11 cellular contexts compared by ENCODE assay signal in the genomic region with DNA sequence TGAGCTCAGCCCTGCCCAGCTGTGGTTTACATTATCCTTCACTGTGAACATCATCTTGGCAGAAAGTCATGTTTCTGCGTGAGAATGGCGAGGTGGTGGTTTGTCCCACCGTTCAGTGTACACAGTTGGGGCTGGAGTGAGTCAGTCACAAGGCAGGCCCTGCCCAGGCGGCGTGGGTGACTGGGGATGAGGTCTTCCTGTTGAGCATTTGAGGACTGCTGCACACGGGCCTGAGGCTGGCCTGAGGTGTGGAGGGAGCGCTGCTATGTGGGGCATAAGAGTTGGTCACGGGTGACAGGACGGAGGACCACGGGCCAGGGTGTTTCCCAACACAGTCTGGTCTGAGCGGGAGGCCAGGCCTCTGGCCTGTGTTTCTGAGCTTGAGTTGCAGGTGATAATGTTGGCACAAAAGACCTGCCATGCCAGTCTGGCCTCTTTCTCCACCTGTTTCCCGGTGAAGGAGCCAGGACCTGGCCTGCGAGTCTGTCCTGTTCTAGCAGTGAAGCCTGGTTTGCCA. TPM values are rescaled to one million over a fixed set of nuclear protein-coding genes. Genes with fewer than 3 reads are reported as not detected.
A peak's percentile ranks its signal among the peaks of the same experiment; 100 is the strongest.
DNase-seq lines count a peak whose midpoint lies in the region; ATAC-seq, FAIRE-seq and TF ChIP-seq lines count a peak whose summit lies in the region.
"Had no signal": no experiment of that assay in that cellular context is flagged by ENCODE, and none has a peak within 500 bp of the region (broad histone marks: within the 10 kb centered on the region; RNA-seq: fewer than 3 reads in every experiment).

No MANE protein-coding gene starts in this region.

- intact Hi-C loops in kidney (cut with DNase I): no loop called here
- intact Hi-C loops in upper lobe of right lung (cut with DNase I): no loop called here

- in situ Hi-C loops in astrocyte of the spinal cord (cut with HindIII; ENCODE audit: low sequenced_read_pairs): no loop called here

- FAIRE-seq in kidney (lab: Jason Lieb, UNC) (no peak), GM19239 (lab: Jason Lieb, UNC) (no peak)
- FAIRE-seq: GM18507 had no signal

- TF ChIP-seq CTCF in astrocyte of the spinal cord (IDR thresholded peaks at IDR 0.05; ENCODE audit: low read depth, low read length) (no peak), kidney (IDR thresholded peaks at IDR 0.05; ENCODE audit: borderline replicate concordance, extremely low read depth, insufficient read depth) (no peak), upper lobe of right lung (IDR thresholded peaks at IDR 0.05) (no peak)

- H3K4me3 ChIP-seq in astrocyte of the spinal cord (ENCODE audit: low read depth, low read length): no peak overlapping the region
- H3K4me3 ChIP-seq in kidney (ENCODE audit: low read length in 2 of 2): no peak overlapping the region
- no peak overlapping the region for H3K4me3 ChIP-seq in upper lobe of right lung

- peaks cover 17 to 49% of the 10 kb centered on the region in 2 donors for H3K36me3 ChIP-seq in kidney (ENCODE audit: control insufficient read depth in 1 of 2, insufficient read depth in 2 of 2, low read length in 2 of 2)
- peaks cover 36% of the 10 kb centered on the region for H3K36me3 ChIP-seq in upper lobe of right lung

- DNase-seq in HK-2 (ENCODE audit: unreplicated experiment) (peak; percentile 93), astrocyte of the spinal cord (ENCODE audit: low read depth, low spot score) (peak; percentile 85), kidney (peak; percentile 94), upper lobe of right lung (peak; percentile 82), GM19239 (ENCODE audit: insufficient read length, low spot score) (no peak), T-helper 1 cell (no peak), SW 1271 (lab: John Stamatoyannopoulos, UW) (no peak)
- DNase-seq: effector memory CD4-positive, alpha-beta T cell; RPMI8226 had no signal

- H3K4me1 ChIP-seq in kidney (ENCODE audit: control insufficient read depth in 1 of 2, insufficient read depth in 1 of 2, low read depth in 1 of 2, low read length in 2 of 2) (no peaks in the 10 kb centered on the region), upper lobe of right lung (peaks cover 13% of the 10 kb centered on the region)

- H3K9me3 ChIP-seq in kidney (ENCODE audit: control insufficient read depth in 1 of 2, low read length in 2 of 2) (no peaks in the 10 kb centered on the region), upper lobe of right lung (no peaks in the 10 kb centered on the region)

- H3K9ac ChIP-seq in kidney (ENCODE audit: low read length in 2 of 2): no peak overlapping the region

- peak overlapping the region in 1 of 2 donors; percentile 11 for H3K27ac ChIP-seq in kidney (ENCODE audit: low read depth in 2 of 2, low read length in 2 of 2)
- H3K27ac ChIP-seq in upper lobe of right lung: peak overlapping the region; percentile 55

- no peaks in the 10 kb centered on the region for H3K27me3 ChIP-seq in upper lobe of right lung

- peak; percentile 77 for ATAC-seq in upper lobe of right lung
- ATAC-seq: HCT116 had no signal

RNA-seq across cellular contexts. Expression of a gene that starts 13.4 kb away (rescaled TPM):
- total RNA-seq in kidney (43.9 TPM), upper lobe of right lung (63.0 TPM)
- 40.3 TPM for polyA plus RNA-seq in kidney (ENCODE audit: insufficient read depth, low read depth, low replicate concordance)

RNA-seq across cellular contexts. Expression of a gene that starts 25.1 kb away (rescaled TPM):
- 30.3 TPM for total RNA-seq in kidney
- polyA plus RNA-seq in kidney (ENCODE audit: insufficient read depth, low read depth, low replicate concordance): 62.7 TPM
- 37.3 TPM for total RNA-seq in upper lobe of right lung

RNA-seq across cellular contexts. Expression of a gene that starts 26.3 kb away (rescaled TPM):
- total RNA-seq in kidney (381 TPM), upper lobe of right lung (231 TPM)
- polyA plus RNA-seq in kidney (ENCODE audit: insufficient read depth, low read depth, low replicate concordance): 425 TPM

RNA-seq across cellular contexts. Expression of a gene that starts 29.0 kb away (rescaled TPM):
- total RNA-seq in kidney: 7.2 TPM
- 2.2 TPM for polyA plus RNA-seq in kidney (ENCODE audit: insufficient read depth, low read depth, low replicate concordance)
- 13.1 TPM for total RNA-seq in upper lobe of right lung

RNA-seq across cellular contexts. Expression of a gene that starts 34.5 kb away (rescaled TPM):
- total RNA-seq in kidney: 66.0 TPM
- polyA plus RNA-seq in kidney (ENCODE audit: insufficient read depth, low read depth, low replicate concordance): 69.9 TPM
- total RNA-seq in upper lobe of right lung: 113 TPM

Comparison
In these comparisons a context has a peak if more than half of its experiments do, and no peak if none do; other contexts are left out.
1. DNase-seq: peak in HK-2 (single experiment), astrocyte of the spinal cord (single experiment), kidney (single experiment) and upper lobe of right lung (single experiment); none in GM19239 (single experiment), T-helper 1 cell (0 of 5) and SW 1271 (0 of 2).